In the genomic region with DNA sequence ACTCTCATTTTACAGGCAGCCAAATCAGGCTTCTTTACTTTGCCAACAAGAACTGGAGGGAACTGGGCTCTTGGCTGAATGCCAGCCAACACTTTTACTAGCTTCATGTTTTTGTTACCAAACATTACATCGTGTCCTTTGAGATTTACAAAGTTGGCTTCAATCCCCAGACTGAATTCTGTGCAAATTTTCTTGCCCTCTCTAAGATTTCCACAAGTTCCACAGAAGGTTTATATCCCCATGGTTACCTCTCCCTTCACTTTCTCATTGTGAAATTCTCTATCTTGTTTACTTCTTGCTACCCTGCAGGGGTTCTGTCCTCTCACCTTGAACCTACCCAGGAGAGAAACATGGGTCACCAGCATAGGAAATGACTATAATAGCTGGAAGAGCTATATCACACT, we compare ENCODE assay signal across 12 cellular contexts. TPM values are rescaled to one million over a fixed set of nuclear protein-coding genes. Genes with fewer than 3 reads are reported as not detected.
DNase-seq lines count a peak whose midpoint lies in the region; ATAC-seq and TF ChIP-seq lines count a peak whose summit lies in the region.
"Had no signal": no experiment of that assay in that cellular context is flagged by ENCODE, and none has a peak within 500 bp of the region (broad histone marks: within the 10 kb centered on the region; RNA-seq: fewer than 3 reads in every experiment).

No MANE protein-coding gene starts in this region.

- no peaks in the 10 kb centered on the region for H3K36me3 ChIP-seq in MG63
- H3K36me3 ChIP-seq in body of pancreas (replicated peaks in 1 of 2; ENCODE audit: insufficient read depth in 1 of 2, low read depth in 2 of 2): no peaks in the 10 kb centered on the region

- no peak for TF ChIP-seq CTCF in body of pancreas (IDR thresholded peaks at IDR 0.05)
- no peak for TF ChIP-seq CTCF in WTC11 (IDR thresholded peaks at IDR 0.05)

- intact Hi-C loops in body of pancreas (cut with DNase I): no loop called here

- no peaks in the 10 kb centered on the region for H3K4me1 Mint-ChIP-seq in activated naive CD4-positive, alpha-beta T cell treated with anti-CD3 and anti-CD28 coated beads, Interleukin-2, amount 10 ng/mL, durations not matched to agents 7 days and 5 days
- peaks cover 6% of the 10 kb centered on the region; the same call in 1 of the 2 replicates for H3K4me1 Mint-ChIP-seq in WTC11

- ATAC-seq in body of pancreas (peak; percentile 84), esophagus mucosa (no peak), WTC11 (no peak), HG03196 (IDR thresholded peaks at IDR 0.05; ENCODE audit: unreplicated experiment) (no peak)

- H3K27me3 ChIP-seq in MG63 (no peaks in the 10 kb centered on the region), body of pancreas (no peaks in the 10 kb centered on the region)

- H3K27ac ChIP-seq in body of pancreas: peak overlapping the region; percentile 53 to 85 (median 74)
- H3K27ac ChIP-seq: KMS-11 had no signal

- TF ChIP-seq POLR2A in body of pancreas (IDR thresholded peaks at IDR 0.05): no peak

- CTCF ChIA-PET in activated naive CD4-positive, alpha-beta T cell treated with anti-CD3 and anti-CD28 coated beads, Interleukin-2, amount 10 ng/mL, durations not matched to agents 7 days and 5 days (lab: Charles Lee): no interaction called here
- CTCF ChIA-PET in WTC11 (lab: Charles Lee): no interaction called here

- H3K4me1 ChIP-seq in body of pancreas: peaks cover 22% of the 10 kb centered on the region

- DNase-seq in MG63 (peak; percentile 69), body of pancreas (peak; percentile 70 to 84 (median 78)), left kidney (ENCODE audit: low read depth, low spot score) (peak; percentile 12), stromal cell of bone marrow (ENCODE audit: low read depth) (peak; percentile 75), WTC11 (ENCODE audit: low spot score) (no peak)
- no peak for DNase-seq in activated naive CD4-positive, alpha-beta T cell treated with anti-CD3 and anti-CD28 coated beads, Interleukin-2, amount 10 ng/mL, durations not matched to agents 7 days and 5 days
- DNase-seq: glutamatergic neuron, SW 1271 had no signal

- H3K9me3 Mint-ChIP-seq in activated naive CD4-positive, alpha-beta T cell treated with anti-CD3 and anti-CD28 coated beads, Interleukin-2, amount 10 ng/mL, durations not matched to agents 7 days and 5 days: no peaks in the 10 kb centered on the region
- no peaks in the 10 kb centered on the region for H3K9me3 Mint-ChIP-seq in WTC11
- H3K9me3 Mint-ChIP-seq: activated T-helper 2 cell treated with anti-CD3 and anti-CD28 coated beads, Interferon-gamma antibody, Interleukin-2, Interleukin-4, amounts not matched to agents 10 μg/mL and 5 μg/mL and 100 μg/mL, durations not matched to agents 14 hours and 24 hours and 36 hours had no signal

- H3K4me3 Mint-ChIP-seq in activated naive CD4-positive, alpha-beta T cell treated with anti-CD3 and anti-CD28 coated beads, Interleukin-2, amount 10 ng/mL, durations not matched to agents 7 days and 5 days: no peak overlapping the region
- no peak overlapping the region for H3K4me3 Mint-ChIP-seq in WTC11

- no peak overlapping the region for H3K27ac Mint-ChIP-seq in activated naive CD4-positive, alpha-beta T cell treated with anti-CD3 and anti-CD28 coated beads, Interleukin-2, amount 10 ng/mL, durations not matched to agents 7 days and 5 days
- H3K27ac Mint-ChIP-seq in WTC11: no peak overlapping the region
- H3K27ac Mint-ChIP-seq: activated T-helper 2 cell treated with anti-CD3 and anti-CD28 coated beads, Interferon-gamma antibody, Interleukin-2, Interleukin-4, amounts not matched to agents 10 μg/mL and 5 μg/mL and 100 μg/mL, durations not matched to agents 14 hours and 24 hours and 36 hours had no signal

- POLR2A ChIA-PET in WTC11 (lab: Charles Lee): no interaction called here

- H3K9me3 ChIP-seq in MG63: no peaks in the 10 kb centered on the region
- H3K9me3 ChIP-seq in body of pancreas: no peaks in the 10 kb centered on the region

- H3K4me3 ChIP-seq in MG63 (no peak overlapping the region), body of pancreas (no peak overlapping the region)

- WGBS in body of pancreas, 2 donors: 0% methylated on average over 1 of the region's 1 CpG

- no peaks in the 10 kb centered on the region for H3K36me3 Mint-ChIP-seq in activated naive CD4-positive, alpha-beta T cell treated with anti-CD3 and anti-CD28 coated beads, Interleukin-2, amount 10 ng/mL, durations not matched to agents 7 days and 5 days
- H3K36me3 Mint-ChIP-seq in WTC11: no peaks in the 10 kb centered on the region

- no peaks in the 10 kb centered on the region for H3K27me3 Mint-ChIP-seq in activated naive CD4-positive, alpha-beta T cell treated with anti-CD3 and anti-CD28 coated beads, Interleukin-2, amount 10 ng/mL, durations not matched to agents 7 days and 5 days
- peaks cover 5% of the 10 kb centered on the region; the same call in 1 of the 2 replicates for H3K27me3 Mint-ChIP-seq in WTC11 (ENCODE audit: low read depth)

TF ChIP-seq in WTC11, 78 proteins besides CTCF, POLR2A, EP300 and RAD21 (continues in another document):
- TF ChIP-seq, protein P1, sequence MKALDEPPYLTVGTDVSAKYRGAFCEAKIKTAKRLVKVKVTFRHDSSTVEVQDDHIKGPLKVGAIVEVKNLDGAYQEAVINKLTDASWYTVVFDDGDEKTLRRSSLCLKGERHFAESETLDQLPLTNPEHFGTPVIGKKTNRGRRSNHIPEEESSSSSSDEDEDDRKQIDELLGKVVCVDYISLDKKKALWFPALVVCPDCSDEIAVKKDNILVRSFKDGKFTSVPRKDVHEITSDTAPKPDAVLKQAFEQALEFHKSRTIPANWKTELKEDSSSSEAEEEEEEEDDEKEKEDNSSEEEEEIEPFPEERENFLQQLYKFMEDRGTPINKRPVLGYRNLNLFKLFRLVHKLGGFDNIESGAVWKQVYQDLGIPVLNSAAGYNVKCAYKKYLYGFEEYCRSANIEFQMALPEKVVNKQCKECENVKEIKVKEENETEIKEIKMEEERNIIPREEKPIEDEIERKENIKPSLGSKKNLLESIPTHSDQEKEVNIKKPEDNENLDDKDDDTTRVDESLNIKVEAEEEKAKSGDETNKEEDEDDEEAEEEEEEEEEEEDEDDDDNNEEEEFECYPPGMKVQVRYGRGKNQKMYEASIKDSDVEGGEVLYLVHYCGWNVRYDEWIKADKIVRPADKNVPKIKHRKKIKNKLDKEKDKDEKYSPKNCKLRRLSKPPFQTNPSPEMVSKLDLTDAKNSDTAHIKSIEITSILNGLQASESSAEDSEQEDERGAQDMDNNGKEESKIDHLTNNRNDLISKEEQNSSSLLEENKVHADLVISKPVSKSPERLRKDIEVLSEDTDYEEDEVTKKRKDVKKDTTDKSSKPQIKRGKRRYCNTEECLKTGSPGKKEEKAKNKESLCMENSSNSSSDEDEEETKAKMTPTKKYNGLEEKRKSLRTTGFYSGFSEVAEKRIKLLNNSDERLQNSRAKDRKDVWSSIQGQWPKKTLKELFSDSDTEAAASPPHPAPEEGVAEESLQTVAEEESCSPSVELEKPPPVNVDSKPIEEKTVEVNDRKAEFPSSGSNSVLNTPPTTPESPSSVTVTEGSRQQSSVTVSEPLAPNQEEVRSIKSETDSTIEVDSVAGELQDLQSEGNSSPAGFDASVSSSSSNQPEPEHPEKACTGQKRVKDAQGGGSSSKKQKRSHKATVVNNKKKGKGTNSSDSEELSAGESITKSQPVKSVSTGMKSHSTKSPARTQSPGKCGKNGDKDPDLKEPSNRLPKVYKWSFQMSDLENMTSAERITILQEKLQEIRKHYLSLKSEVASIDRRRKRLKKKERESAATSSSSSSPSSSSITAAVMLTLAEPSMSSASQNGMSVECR (CRISPR knock-in tag; IDR thresholded peaks at IDR 0.05; ENCODE audit: borderline replicate concordance): no peak
- TF ChIP-seq FOXP1 (CRISPR knock-in tag; IDR thresholded peaks at IDR 0.05; ENCODE audit: borderline replicate concordance) (no peak), GTF2I (CRISPR knock-in tag; conservative IDR thresholded peaks at IDR 0.05) (no peak), ZNF317 (CRISPR knock-in tag; IDR thresholded peaks at IDR 0.05; ENCODE audit: borderline replicate concordance, low read depth) (no peak)
- TF ChIP-seq, protein P2, sequence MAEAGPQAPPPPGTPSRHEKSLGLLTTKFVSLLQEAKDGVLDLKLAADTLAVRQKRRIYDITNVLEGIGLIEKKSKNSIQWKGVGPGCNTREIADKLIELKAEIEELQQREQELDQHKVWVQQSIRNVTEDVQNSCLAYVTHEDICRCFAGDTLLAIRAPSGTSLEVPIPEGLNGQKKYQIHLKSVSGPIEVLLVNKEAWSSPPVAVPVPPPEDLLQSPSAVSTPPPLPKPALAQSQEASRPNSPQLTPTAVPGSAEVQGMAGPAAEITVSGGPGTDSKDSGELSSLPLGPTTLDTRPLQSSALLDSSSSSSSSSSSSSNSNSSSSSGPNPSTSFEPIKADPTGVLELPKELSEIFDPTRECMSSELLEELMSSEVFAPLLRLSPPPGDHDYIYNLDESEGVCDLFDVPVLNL (CRISPR knock-in tag; IDR thresholded peaks at IDR 0.05; ENCODE audit: borderline replicate concordance, low read depth): no peak
- TF ChIP-seq, protein P3, sequence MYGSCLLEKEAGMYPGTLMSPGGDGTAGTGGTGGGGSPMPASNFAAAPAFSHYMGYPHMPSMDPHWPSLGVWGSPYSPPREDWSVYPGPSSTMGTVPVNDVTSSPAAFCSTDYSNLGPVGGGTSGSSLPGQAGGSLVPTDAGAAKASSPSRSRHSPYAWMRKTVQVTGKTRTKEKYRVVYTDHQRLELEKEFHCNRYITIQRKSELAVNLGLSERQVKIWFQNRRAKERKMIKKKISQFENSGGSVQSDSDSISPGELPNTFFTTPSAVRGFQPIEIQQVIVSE (CRISPR knock-in tag; IDR thresholded peaks at IDR 0.05; ENCODE audit: borderline replicate concordance): no peak
- TF ChIP-seq, protein P4, sequence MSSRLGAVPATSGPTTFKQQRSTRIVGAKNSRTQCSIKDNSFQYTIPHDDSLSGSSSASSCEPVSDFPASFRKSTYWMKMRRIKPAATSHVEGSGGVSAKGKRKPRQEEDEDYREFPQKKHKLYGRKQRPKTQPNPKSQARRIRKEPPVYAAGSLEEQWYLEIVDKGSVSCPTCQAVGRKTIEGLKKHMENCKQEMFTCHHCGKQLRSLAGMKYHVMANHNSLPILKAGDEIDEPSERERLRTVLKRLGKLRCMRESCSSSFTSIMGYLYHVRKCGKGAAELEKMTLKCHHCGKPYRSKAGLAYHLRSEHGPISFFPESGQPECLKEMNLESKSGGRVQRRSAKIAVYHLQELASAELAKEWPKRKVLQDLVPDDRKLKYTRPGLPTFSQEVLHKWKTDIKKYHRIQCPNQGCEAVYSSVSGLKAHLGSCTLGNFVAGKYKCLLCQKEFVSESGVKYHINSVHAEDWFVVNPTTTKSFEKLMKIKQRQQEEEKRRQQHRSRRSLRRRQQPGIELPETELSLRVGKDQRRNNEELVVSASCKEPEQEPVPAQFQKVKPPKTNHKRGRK (CRISPR knock-in tag; IDR thresholded peaks at IDR 0.05; ENCODE audit: borderline replicate concordance): no peak

RNA-seq across cellular contexts. Expression of a gene that starts 37.6 kb away (rescaled TPM):
- total RNA-seq in MG63 (2014; rRNA removed; shearing (Covaris generic); ENCODE audit: low replicate concordance): 11.8 and 16.0 TPM in 2 replicates
- total RNA-seq in body of pancreas (10 to 100 TPM; 32.9 to 46.1 TPM), esophagus mucosa (2.7 TPM), WTC11 (2021) (11.3 to 18.5 TPM (median 17.5 TPM) in 3 replicates)

Comparison
In these comparisons a context has a peak if more than half of its experiments do, and no peak if none do; other contexts are left out.
1. DNase-seq: peak in MG63 (single experiment), body of pancreas (4 of 4), left kidney (single experiment) and stromal cell of bone marrow (single experiment); none in activated naive CD4-positive, alpha-beta T cell treated with anti-CD3 and anti-CD28 coated beads, Interleukin-2, amount 10 ng/mL, durations not matched to agents 7 days and 5 days (single experiment) and WTC11 (single experiment).